Comparison of ENCODE assay signal across 30 cellular contexts in genomic region chr1:33562563-33562962, GRCh38.
"Had no signal": no experiment of that assay in that cellular context is flagged by ENCODE, and none has a peak within 500 bp of the region (broad histone marks: within the 10 kb centered on the region; RNA-seq: fewer than 3 reads in every experiment).

No MANE protein-coding gene starts in this region.

- H3K4me2 ChIP-seq: neural progenitor cell, smooth muscle cell had no signal

- H3K27ac ChIP-seq: neural progenitor cell, ovary, parathyroid adenoma, psoas muscle, skin epidermis, spleen, suprapubic skin, thyroid gland, tibial nerve, upper lobe of left lung, vagina had no signal

- H3K4me1 ChIP-seq: neural progenitor cell, parathyroid adenoma, psoas muscle, spleen, suprapubic skin, thyroid gland, vagina had no signal

- H3K9ac ChIP-seq: neural progenitor cell, parathyroid adenoma had no signal

- H3K4me3 ChIP-seq: neural progenitor cell, ovary, psoas muscle, skin epidermis, smooth muscle cell, spleen, suprapubic skin, testis, thyroid gland, tibial nerve, upper lobe of left lung, vagina had no signal

- H3K27me3 ChIP-seq: neural progenitor cell, ovary, spleen, testis, thyroid gland, tibial nerve, upper lobe of left lung, vagina had no signal

- H3K9me3 ChIP-seq: ovary, psoas muscle, spleen, suprapubic skin, testis, thyroid gland, tibial nerve, upper lobe of left lung, vagina had no signal

- H3K36me3 ChIP-seq: neural progenitor cell, ovary, spleen, suprapubic skin, thyroid gland, tibial nerve, upper lobe of left lung, vagina had no signal

- H2AFZ ChIP-seq: neural progenitor cell, parathyroid adenoma had no signal

- H3K79me2 ChIP-seq: parathyroid adenoma had no signal

- ATAC-seq: natural killer cell; psoas muscle; right cardiac atrium; sciatic nerve; stimulated activated memory B cell treated with anti-CD40 and anti-IgM and Interleukin-4, amounts not matched to agents 10 μg/mL and 1 μg/mL and 100 μg/mL, for 72 hours; stimulated activated naive CD8-positive, alpha-beta T cell treated with anti-CD3 and anti-CD28 coated beads, Interleukin-15, amount 100 ng/mL, for 72 hours; stimulated activated naive CD8-positive, alpha-beta T cell treated with anti-CD3 and anti-CD28 coated beads, Interleukin-15, Interleukin-2, amounts not matched to agents 100 U/mL and 50 U/mL, for 24 hours had no signal

- DNase-seq: natural killer cell; occipital lobe; ovary; posterior cingulate gyrus; psoas muscle; right cardiac atrium; spleen; stimulated activated CD4-positive, alpha-beta T cell treated with anti-CD3 and anti-CD28 coated beads, Interleukin-12 subunit alpha, Interleukin-12 subunit beta, amount 100 ng/mL, for 4 hours; stimulated activated CD4-positive, alpha-beta T cell treated with anti-CD3 and anti-CD28 coated beads, Interleukin-1b, Interleukin-23, amount 100 ng/mL, for 48 hours; stimulated activated CD4-positive, alpha-beta T cell treated with anti-CD3 and anti-CD28 coated beads, Interleukin-4, amount 100 ng/mL, for 1 hour; stimulated activated CD4-positive, alpha-beta T cell treated with anti-CD3 and anti-CD28 coated beads, Interleukin-4, amount 100 ng/mL, for 4 hours; stimulated activated CD8-positive, alpha-beta memory T cell treated with anti-CD3 and anti-CD28 coated beads, Interleukin-4, amount 100 ng/mL, for 48 hours; stimulated activated naive CD4-positive, alpha-beta T cell; stimulated activated naive CD8-positive, alpha-beta T cell treated with anti-CD3 and anti-CD28 coated beads, Interleukin-15, amount 100 ng/mL, for 72 hours; stimulated activated naive CD8-positive, alpha-beta T cell treated with anti-CD3 and anti-CD28 coated beads, Interleukin-15, Interleukin-2, amounts not matched to agents 100 U/mL and 50 U/mL, for 24 hours; substantia nigra; testis; thyroid gland; trophoblast cell; upper lobe of left lung had no signal

- FAIRE-seq: urothelium cell line had no signal
